Comparison of ENCODE assay signal across 1 cellular context in genomic region chr5:41903892-41904799, GRCh38.
TF ChIP-seq lines count a peak whose summit lies in the region.

Gene RIMOC1 (plus strand): TSS chr5:41904344. CDS start chr5:41904368, 24 bp downstream.

TF ChIP-seq in K562, 482 proteins besides CTCF, POLR2A, EP300 and RAD21 (continued from another document and continues in another):
- peak; percentile 99 for TF ChIP-seq PHF8 (IDR thresholded peaks at IDR 0.05; ENCODE audit: borderline replicate concordance, low read length)
- TF ChIP-seq DACH1 (IDR thresholded peaks at IDR 0.05; ENCODE audit: partially characterized antibody): peak; percentile 81
- TF ChIP-seq RBBP5 (IDR thresholded peaks at IDR 0.05; ENCODE audit: borderline replicate concordance, insufficient read depth, low read length, poor library complexity, severe bottlenecking): peak; percentile 94
- no peak for TF ChIP-seq MCM5 (IDR thresholded peaks at IDR 0.05; ENCODE audit: low read depth)
- TF ChIP-seq ARID4B (CRISPR knock-in tag; IDR thresholded peaks at IDR 0.05): peak; percentile 99
- peak; percentile 99 for TF ChIP-seq ZFX (CRISPR knock-in tag; IDR thresholded peaks at IDR 0.05)
- peak; percentile 64 to 90; a peak in 3 of 4 replicates for TF ChIP-seq MLLT1 (IDR thresholded peaks at IDR 0.05)
- TF ChIP-seq ZNF263 (CRISPR knock-in tag; IDR thresholded peaks at IDR 0.05; ENCODE audit: borderline replicate concordance): peak; percentile 50; the same call in 1 of the 2 replicates
- peak; percentile 92 for TF ChIP-seq ZZZ3 (IDR thresholded peaks at IDR 0.05)
- peak; percentile 61 for TF ChIP-seq CHD2 (IDR thresholded peaks at IDR 0.05; ENCODE audit: low read depth, low read length)
- no peak for TF ChIP-seq KHSRP (IDR thresholded peaks at IDR 0.05)
- peak; percentile 92 for TF ChIP-seq PKNOX1 (IDR thresholded peaks at IDR 0.05)
- no peak; the same call in 1 of the 2 replicates for TF ChIP-seq NBN (IDR thresholded peaks at IDR 0.05; ENCODE audit: low read depth)
- TF ChIP-seq NR2F6 (CRISPR knock-in tag; IDR thresholded peaks at IDR 0.05): peak; percentile 85; the same call in 1 of the 2 replicates
- TF ChIP-seq ZNF146 (CRISPR knock-in tag; IDR thresholded peaks at IDR 0.05; ENCODE audit: unreplicated experiment): no peak
- TF ChIP-seq TAF1 (IDR thresholded peaks at IDR 0.05; ENCODE audit: control insufficient read depth, extremely low read depth, insufficient read depth, low read length, severe bottlenecking): peak; percentile 90
- TF ChIP-seq ZNF436 (CRISPR knock-in tag; IDR thresholded peaks at IDR 0.05): peak; percentile 36; the same call in 1 of the 2 replicates
- TF ChIP-seq KAT2B (IDR thresholded peaks at IDR 0.05; ENCODE audit: low read depth, low read length): no peak
- TF ChIP-seq SRSF7 (optimal IDR thresholded peaks at IDR 0.05; ENCODE audit: low read depth, low read length): no peak
- TF ChIP-seq ETV6 (IDR thresholded peaks at IDR 0.05; ENCODE audit: borderline replicate concordance in 1 of 2, low read depth in 2 of 2, low read length in 1 of 2): no peak
- TF ChIP-seq ETV6 (CRISPR knock-in tag; IDR thresholded peaks at IDR 0.05; ENCODE audit: borderline replicate concordance): no peak
- peak; percentile 94 for TF ChIP-seq CCNT2 (IDR thresholded peaks at IDR 0.05; ENCODE audit: borderline replicate concordance, extremely low read depth, insufficient read length, low read depth, low read length)
- TF ChIP-seq MGA (IDR thresholded peaks at IDR 0.05): peak; percentile 83
- peak; percentile 65; the same call in 1 of the 2 replicates for TF ChIP-seq CTBP1 (IDR thresholded peaks at IDR 0.05; ENCODE audit: borderline replicate concordance)
- TF ChIP-seq ZNF449 (CRISPR knock-in tag; IDR thresholded peaks at IDR 0.05): peak; percentile 45; the same call in 1 of the 2 replicates
- TF ChIP-seq ATF4 (CRISPR knock-in tag; IDR thresholded peaks at IDR 0.05): peak; percentile 68
- TF ChIP-seq HNRNPLL (IDR thresholded peaks at IDR 0.05; ENCODE audit: low read depth, low read length, poor library complexity, severe bottlenecking): peak; percentile 52
- peak in 1 of 2 experiments; percentile 79; a peak in 2 of 4 replicates for TF ChIP-seq TBL1XR1 (IDR thresholded peaks at IDR 0.05; ENCODE audit: low read length in 2 of 2)
- TF ChIP-seq FOS (IDR thresholded peaks at IDR 0.05; ENCODE audit: extremely low read depth, insufficient read length): peak; percentile 87
- TF ChIP-seq RBM25 (IDR thresholded peaks at IDR 0.05; ENCODE audit: low read depth, low read length, severe bottlenecking): peak; percentile 59
- peak; percentile 97 for TF ChIP-seq MITF (IDR thresholded peaks at IDR 0.05)
- TF ChIP-seq RFX7 (CRISPR knock-in tag; IDR thresholded peaks at IDR 0.05): no peak
